In the genomic region with DNA sequence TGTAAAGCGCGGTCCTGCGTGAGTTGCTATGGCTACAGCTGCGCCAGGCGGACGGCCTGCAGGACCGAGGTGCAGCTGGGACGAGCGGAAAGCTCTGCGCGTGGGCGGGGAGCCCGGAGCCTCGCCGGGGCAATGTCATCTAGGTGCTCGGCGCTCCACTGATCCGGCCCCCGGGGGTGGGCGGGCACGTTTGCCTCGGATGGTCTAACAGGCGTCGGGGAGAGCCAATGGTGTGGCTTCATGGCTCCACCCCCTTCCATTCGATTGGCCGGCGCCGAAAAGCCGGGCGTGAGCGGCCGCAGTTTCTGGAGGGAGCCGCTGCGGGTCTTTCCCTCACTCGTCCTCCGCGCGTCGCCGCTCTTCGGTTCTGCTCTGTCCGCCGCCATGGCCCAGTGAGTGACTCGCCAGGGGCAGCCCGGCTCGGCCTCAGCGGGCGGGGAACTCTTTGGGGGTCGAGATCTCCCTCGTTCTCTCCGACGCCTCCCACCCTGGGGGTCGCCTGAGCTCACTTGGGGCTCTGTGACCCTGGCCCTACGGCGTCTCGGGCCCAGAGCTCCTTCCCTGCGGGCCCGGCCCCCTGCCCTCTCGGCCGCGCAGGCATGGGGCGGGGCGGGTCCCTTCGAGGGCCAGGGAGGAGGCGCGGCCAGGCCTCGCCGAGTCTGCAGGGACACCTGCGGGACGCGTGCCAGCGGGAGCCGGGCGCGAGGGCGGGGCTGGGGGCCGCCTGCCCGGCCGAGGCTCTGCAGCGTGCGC, we compare ENCODE assay signal across 1 cellular context.
TF ChIP-seq lines count a peak whose summit lies in the region.

TSS of gene PGD (plus strand) at position 331 of the 753 bp plus-strand sequence. CDS start at position 385, 54 bp downstream.

TF ChIP-seq in HepG2, 621 proteins besides CTCF, POLR2A, EP300 and RAD21 (continued from another document and continues in another):
- TF ChIP-seq, protein P1, sequence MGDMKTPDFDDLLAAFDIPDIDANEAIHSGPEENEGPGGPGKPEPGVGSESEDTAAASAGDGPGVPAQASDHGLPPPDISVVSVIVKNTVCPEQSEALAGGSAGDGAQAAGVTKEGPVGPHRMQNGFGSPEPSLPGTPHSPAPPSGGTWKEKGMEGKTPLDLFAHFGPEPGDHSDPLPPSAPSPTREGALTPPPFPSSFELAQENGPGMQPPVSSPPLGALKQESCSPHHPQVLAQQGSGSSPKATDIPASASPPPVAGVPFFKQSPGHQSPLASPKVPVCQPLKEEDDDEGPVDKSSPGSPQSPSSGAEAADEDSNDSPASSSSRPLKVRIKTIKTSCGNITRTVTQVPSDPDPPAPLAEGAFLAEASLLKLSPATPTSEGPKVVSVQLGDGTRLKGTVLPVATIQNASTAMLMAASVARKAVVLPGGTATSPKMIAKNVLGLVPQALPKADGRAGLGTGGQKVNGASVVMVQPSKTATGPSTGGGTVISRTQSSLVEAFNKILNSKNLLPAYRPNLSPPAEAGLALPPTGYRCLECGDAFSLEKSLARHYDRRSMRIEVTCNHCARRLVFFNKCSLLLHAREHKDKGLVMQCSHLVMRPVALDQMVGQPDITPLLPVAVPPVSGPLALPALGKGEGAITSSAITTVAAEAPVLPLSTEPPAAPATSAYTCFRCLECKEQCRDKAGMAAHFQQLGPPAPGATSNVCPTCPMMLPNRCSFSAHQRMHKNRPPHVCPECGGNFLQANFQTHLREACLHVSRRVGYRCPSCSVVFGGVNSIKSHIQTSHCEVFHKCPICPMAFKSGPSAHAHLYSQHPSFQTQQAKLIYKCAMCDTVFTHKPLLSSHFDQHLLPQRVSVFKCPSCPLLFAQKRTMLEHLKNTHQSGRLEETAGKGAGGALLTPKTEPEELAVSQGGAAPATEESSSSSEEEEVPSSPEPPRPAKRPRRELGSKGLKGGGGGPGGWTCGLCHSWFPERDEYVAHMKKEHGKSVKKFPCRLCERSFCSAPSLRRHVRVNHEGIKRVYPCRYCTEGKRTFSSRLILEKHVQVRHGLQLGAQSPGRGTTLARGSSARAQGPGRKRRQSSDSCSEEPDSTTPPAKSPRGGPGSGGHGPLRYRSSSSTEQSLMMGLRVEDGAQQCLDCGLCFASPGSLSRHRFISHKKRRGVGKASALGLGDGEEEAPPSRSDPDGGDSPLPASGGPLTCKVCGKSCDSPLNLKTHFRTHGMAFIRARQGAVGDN (CRISPR knock-in tag; IDR thresholded peaks at IDR 0.05) = peak; percentile 96
- TF ChIP-seq JUN (CRISPR knock-in tag; IDR thresholded peaks at IDR 0.05) = 0 out of 2 replicates have a peak, but pooled peaks have one; percentile 22
- no peak for TF ChIP-seq FOXA1 (IDR thresholded peaks at IDR 0.05)
- TF ChIP-seq FOXA1 (CRISPR knock-in tag; IDR thresholded peaks at IDR 0.05) = peak; percentile 31; the same call in 1 of the 2 replicates
- TF ChIP-seq YY1 (IDR thresholded peaks at IDR 0.05; ENCODE audit: insufficient read depth, insufficient replicate concordance, low read depth, low read length) = peak; percentile 80
- TF ChIP-seq, protein P2, sequence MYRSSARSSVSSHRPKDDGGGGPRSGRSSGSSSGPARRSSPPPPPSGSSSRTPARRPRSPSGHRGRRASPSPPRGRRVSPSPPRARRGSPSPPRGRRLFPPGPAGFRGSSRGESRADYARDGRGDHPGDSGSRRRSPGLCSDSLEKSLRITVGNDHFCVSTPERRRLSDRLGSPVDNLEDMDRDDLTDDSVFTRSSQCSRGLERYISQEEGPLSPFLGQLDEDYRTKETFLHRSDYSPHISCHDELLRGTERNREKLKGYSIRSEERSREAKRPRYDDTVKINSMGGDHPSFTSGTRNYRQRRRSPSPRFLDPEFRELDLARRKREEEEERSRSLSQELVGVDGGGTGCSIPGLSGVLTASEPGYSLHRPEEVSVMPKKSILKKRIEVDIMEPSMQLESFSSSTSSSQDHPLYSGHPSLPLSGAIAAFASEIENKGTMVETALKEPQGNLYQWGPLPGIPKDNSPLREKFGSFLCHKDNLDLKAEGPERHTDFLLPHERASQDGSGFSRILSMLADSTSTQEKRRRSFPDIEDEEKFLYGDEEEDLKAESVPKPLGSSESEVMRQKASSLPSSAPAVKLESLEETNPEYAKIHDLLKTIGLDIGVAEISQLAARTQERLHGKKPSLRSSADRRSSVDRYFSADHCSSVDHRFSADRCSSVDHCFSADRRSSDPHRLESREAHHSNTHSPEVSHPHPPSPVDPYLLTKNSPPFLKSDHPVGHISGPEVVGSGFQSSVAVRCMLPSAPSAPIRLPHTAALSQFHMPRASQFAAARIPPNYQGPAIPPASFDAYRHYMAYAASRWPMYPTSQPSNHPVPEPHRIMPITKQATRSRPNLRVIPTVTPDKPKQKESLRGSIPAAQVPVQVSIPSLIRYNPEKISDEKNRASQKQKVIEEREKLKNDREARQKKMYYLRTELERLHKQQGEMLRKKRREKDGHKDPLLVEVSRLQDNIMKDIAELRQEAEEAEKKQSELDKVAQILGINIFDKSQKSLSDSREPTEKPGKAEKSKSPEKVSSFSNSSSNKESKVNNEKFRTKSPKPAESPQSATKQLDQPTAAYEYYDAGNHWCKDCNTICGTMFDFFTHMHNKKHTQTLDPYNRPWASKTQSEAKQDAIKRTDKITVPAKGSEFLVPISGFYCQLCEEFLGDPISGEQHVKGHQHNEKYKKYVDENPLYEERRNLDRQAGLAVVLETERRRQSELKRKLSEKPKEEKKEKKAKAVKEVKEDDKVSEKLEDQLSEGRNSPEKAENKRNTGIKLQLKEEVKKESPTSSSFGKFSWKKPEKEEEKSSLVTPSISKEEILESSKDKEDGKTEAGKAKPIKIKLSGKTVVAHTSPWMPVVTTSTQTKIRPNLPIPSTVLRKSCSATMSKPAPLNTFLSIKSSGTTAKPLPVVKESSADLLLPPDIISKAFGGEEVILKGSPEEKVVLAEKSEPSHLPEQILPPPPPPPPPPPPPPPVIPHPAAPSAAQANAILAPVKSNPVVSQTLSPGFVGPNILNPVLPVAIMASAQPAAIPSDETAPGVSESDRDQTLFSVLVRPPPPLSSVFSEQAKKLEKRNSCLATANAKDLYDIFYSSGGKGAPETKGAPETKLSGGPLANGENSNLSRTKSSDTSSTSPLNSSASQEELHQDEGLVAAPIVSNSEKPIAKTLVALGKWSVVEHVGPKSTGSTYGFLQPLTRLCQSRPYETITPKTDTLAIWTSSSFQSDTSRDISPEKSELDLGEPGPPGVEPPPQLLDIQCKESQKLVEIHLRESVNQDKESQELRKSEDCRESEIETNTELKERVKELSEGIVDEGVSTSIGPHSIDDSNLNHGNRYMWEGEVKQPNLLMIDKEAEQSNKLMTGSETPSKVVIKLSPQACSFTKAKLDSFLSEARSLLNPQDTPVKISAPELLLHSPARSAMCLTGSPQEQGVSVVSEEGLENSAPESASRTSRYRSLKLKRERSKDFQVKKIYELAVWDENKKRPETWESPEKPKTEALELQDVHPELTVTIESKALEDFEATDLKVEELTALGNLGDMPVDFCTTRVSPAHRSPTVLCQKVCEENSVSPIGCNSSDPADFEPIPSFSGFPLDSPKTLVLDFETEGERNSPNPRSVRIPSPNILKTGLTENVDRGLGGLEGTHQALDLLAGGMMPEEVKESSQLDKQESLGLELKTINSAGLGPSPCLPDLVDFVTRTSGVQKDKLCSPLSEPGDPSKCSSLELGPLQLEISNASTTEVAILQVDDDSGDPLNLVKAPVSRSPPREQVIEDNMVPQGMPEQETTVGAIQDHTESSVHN (CRISPR knock-in tag; IDR thresholded peaks at IDR 0.05) = peak; percentile 43; the same call in 1 of the 2 replicates
- peak; percentile 99 for TF ChIP-seq NFYB (CRISPR knock-in tag; IDR thresholded peaks at IDR 0.05)
- TF ChIP-seq RFXAP (CRISPR knock-in tag; IDR thresholded peaks at IDR 0.05; ENCODE audit: borderline replicate concordance) = 0 out of 2 replicates have a peak, but pooled peaks have one; percentile 63
- TF ChIP-seq TRIM24 (CRISPR knock-in tag; IDR thresholded peaks at IDR 0.05) = no peak
- no peak; the same call in 1 of the 2 replicates for TF ChIP-seq FOXK1 (CRISPR knock-in tag; IDR thresholded peaks at IDR 0.05; ENCODE audit: borderline replicate concordance, low read depth)
- TF ChIP-seq ZBTB8A (CRISPR knock-in tag; IDR thresholded peaks at IDR 0.05; ENCODE audit: borderline replicate concordance, low read depth) = no peak
- TF ChIP-seq ATF1 (CRISPR knock-in tag; IDR thresholded peaks at IDR 0.05) = no peak
- peak; percentile 93; the same call in 1 of the 2 replicates for TF ChIP-seq NFKB2 (CRISPR knock-in tag; IDR thresholded peaks at IDR 0.05; ENCODE audit: borderline replicate concordance)
- TF ChIP-seq TERF1 (CRISPR knock-in tag; IDR thresholded peaks at IDR 0.05) = 0 out of 2 replicates have a peak, but pooled peaks have one; percentile 30
- TF ChIP-seq MIXL1 (CRISPR knock-in tag; IDR thresholded peaks at IDR 0.05) = no peak
- no peak for TF ChIP-seq ATRX (CRISPR knock-in tag; IDR thresholded peaks at IDR 0.05; ENCODE audit: borderline replicate concordance)
- TF ChIP-seq PRMT3 (CRISPR knock-in tag; IDR thresholded peaks at IDR 0.05; ENCODE audit: borderline replicate concordance, low read depth) = no peak; the same call in 1 of the 2 replicates
- no peak for TF ChIP-seq TCF12 (IDR thresholded peaks at IDR 0.05)
- no peak for TF ChIP-seq TCF12 (CRISPR knock-in tag; IDR thresholded peaks at IDR 0.05)
- TF ChIP-seq SAFB2 (CRISPR knock-in tag; IDR thresholded peaks at IDR 0.05; ENCODE audit: borderline replicate concordance, low read depth) = peak; percentile 52
- TF ChIP-seq EHMT2 (IDR thresholded peaks at IDR 0.05; ENCODE audit: borderline replicate concordance, low read depth, low read length) = no peak
- TF ChIP-seq PLRG1 (conservative IDR thresholded peaks at IDR 0.05) = no peak
- no peak for TF ChIP-seq SCMH1 (CRISPR knock-in tag; IDR thresholded peaks at IDR 0.05; ENCODE audit: borderline replicate concordance)
- TF ChIP-seq TBX2 (CRISPR knock-in tag; IDR thresholded peaks at IDR 0.05; ENCODE audit: borderline replicate concordance) = peak; percentile 89
- TF ChIP-seq GPBP1L1 (CRISPR knock-in tag; IDR thresholded peaks at IDR 0.05) = no peak
- no peak for TF ChIP-seq DNMT1 (CRISPR knock-in tag; IDR thresholded peaks at IDR 0.05)
- peak; percentile 71 for TF ChIP-seq SALL1 (CRISPR knock-in tag; IDR thresholded peaks at IDR 0.05)
- peak; percentile 78 for TF ChIP-seq KAT8 (CRISPR knock-in tag; IDR thresholded peaks at IDR 0.05)
- TF ChIP-seq, protein P3, sequence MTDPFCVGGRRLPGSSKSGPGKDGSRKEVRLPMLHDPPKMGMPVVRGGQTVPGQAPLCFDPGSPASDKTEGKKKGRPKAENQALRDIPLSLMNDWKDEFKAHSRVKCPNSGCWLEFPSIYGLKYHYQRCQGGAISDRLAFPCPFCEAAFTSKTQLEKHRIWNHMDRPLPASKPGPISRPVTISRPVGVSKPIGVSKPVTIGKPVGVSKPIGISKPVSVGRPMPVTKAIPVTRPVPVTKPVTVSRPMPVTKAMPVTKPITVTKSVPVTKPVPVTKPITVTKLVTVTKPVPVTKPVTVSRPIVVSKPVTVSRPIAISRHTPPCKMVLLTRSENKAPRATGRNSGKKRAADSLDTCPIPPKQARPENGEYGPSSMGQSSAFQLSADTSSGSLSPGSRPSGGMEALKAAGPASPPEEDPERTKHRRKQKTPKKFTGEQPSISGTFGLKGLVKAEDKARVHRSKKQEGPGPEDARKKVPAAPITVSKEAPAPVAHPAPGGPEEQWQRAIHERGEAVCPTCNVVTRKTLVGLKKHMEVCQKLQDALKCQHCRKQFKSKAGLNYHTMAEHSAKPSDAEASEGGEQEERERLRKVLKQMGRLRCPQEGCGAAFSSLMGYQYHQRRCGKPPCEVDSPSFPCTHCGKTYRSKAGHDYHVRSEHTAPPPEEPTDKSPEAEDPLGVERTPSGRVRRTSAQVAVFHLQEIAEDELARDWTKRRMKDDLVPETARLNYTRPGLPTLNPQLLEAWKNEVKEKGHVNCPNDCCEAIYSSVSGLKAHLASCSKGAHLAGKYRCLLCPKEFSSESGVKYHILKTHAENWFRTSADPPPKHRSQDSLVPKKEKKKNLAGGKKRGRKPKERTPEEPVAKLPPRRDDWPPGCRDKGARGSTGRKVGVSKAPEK (CRISPR knock-in tag; IDR thresholded peaks at IDR 0.05; ENCODE audit: borderline replicate concordance) = no peak; the same call in 1 of the 2 replicates
- peak; percentile 52; the same call in 1 of the 2 replicates for TF ChIP-seq ZBTB7A (CRISPR knock-in tag; IDR thresholded peaks at IDR 0.05)
- TF ChIP-seq, protein P4, sequence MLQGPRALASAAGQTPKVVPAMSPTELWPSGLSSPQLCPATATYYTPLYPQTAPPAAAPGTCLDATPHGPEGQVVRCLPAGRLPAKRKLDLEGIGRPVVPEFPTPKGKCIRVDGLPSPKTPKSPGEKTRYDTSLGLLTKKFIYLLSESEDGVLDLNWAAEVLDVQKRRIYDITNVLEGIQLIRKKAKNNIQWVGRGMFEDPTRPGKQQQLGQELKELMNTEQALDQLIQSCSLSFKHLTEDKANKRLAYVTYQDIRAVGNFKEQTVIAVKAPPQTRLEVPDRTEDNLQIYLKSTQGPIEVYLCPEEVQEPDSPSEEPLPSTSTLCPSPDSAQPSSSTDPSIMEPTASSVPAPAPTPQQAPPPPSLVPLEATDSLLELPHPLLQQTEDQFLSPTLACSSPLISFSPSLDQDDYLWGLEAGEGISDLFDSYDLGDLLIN (CRISPR knock-in tag; IDR thresholded peaks at IDR 0.05; ENCODE audit: borderline replicate concordance) = no peak
- TF ChIP-seq IRF2 (CRISPR knock-in tag; IDR thresholded peaks at IDR 0.05) = peak; percentile 76
- TF ChIP-seq ZBTB42 (CRISPR knock-in tag; IDR thresholded peaks at IDR 0.05) = no peak; the same call in 1 of the 2 replicates
- TF ChIP-seq BATF2 (CRISPR knock-in tag; IDR thresholded peaks at IDR 0.05) = peak; percentile 39; the same call in 1 of the 2 replicates
